ENCODE assay signal across 18 cellular contexts in the genomic region with DNA sequence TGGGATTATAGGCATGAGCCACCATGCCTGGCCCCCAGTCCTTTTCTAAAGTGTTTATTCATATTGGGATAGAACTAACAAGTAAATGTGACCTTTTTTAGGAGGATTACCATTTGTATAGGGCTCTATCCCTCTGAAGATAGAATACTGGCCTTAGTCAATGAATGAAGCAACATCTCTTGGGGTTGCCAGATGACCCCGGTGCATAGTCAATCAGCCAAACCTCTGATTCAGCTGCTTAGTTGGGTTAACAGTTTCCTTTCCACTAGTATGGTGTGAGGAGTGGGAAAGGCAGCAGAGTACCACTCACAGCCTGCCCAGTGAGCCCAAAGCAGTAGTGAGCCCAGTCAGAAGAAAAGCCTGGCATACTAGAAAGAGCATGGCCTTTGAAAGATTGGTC.
"Had no signal": no experiment of that assay in that cellular context is flagged by ENCODE, and none has a peak within 500 bp of the region (broad histone marks: within the 10 kb centered on the region; RNA-seq: fewer than 3 reads in every experiment).

No MANE protein-coding gene starts in this region.

- H3K9me3 Mint-ChIP-seq: activated naive CD4-positive, alpha-beta T cell treated with anti-CD3 and anti-CD28 coated beads, Interleukin-2, amount 50 U/mL, for 72 hours; nephron; stimulated activated naive CD8-positive, alpha-beta T cell treated with anti-CD3 and anti-CD28 coated beads, Interleukin-15, amount 100 ng/mL, for 72 hours; T-helper 1 cell treated with Interleukin-12 subunit alpha and Interleukin-12 subunit beta and Interleukin-4 antibody, amounts not matched to agents 30 μg/mL and 1 μg/mL, for 36 hours had no signal

- DNase-seq: activated CD4-positive, alpha-beta T cell treated with anti-CD3 and anti-CD28 coated beads for 1 hour; activated CD4-positive, alpha-beta T cell treated with anti-CD3 and anti-CD28 coated beads, Interleukin-2, amount 50 U/mL, for 4 hours; activated gamma-delta T cell; dermis blood vessel endothelial cell; effector memory CD4-positive, alpha-beta T cell; heart right ventricle; left cardiac atrium; midbrain; posterior cingulate gyrus; stimulated activated CD4-positive, alpha-beta T cell treated with anti-CD3 and anti-CD28 coated beads, Interleukin-2, amount 100 ng/mL, for 24 hours; stimulated activated naive CD8-positive, alpha-beta T cell treated with anti-CD3 and anti-CD28 coated beads, Interleukin-15, amount 100 ng/mL, for 72 hours; trophoblast cell had no signal

- H3K36me3 ChIP-seq: adrenal gland, heart right ventricle had no signal

- H3K9me3 ChIP-seq: adrenal gland, heart right ventricle had no signal

- H3K27ac Mint-ChIP-seq: nephron; T-helper 1 cell treated with Interleukin-12 subunit alpha and Interleukin-12 subunit beta and Interleukin-4 antibody, amounts not matched to agents 30 μg/mL and 1 μg/mL, for 36 hours had no signal

- H3K4me3 ChIP-seq: adrenal gland, heart right ventricle, lung had no signal

- ATAC-seq: activated naive CD4-positive, alpha-beta T cell treated with anti-CD3 and anti-CD28 coated beads, Interleukin-2, amount 50 U/mL, for 72 hours; heart right ventricle; left cardiac atrium; stimulated activated naive CD8-positive, alpha-beta T cell treated with anti-CD3 and anti-CD28 coated beads, Interleukin-15, amount 100 ng/mL, for 72 hours had no signal

- H3K4me1 Mint-ChIP-seq: stimulated activated naive CD8-positive, alpha-beta T cell treated with anti-CD3 and anti-CD28 coated beads, Interleukin-15, amount 100 ng/mL, for 72 hours had no signal

- H3K27me3 ChIP-seq: adrenal gland, heart right ventricle had no signal

- H3K4me3 Mint-ChIP-seq: nephron; stimulated activated naive CD8-positive, alpha-beta T cell treated with anti-CD3 and anti-CD28 coated beads, Interleukin-15, amount 100 ng/mL, for 72 hours; T-helper 1 cell treated with Interleukin-12 subunit alpha and Interleukin-12 subunit beta and Interleukin-4 antibody, amounts not matched to agents 30 μg/mL and 1 μg/mL, for 36 hours had no signal

- H3K36me3 Mint-ChIP-seq: activated naive CD4-positive, alpha-beta T cell treated with anti-CD3 and anti-CD28 coated beads, Interleukin-2, amount 50 U/mL, for 72 hours had no signal

- H3K27ac ChIP-seq: adrenal gland, heart right ventricle, VCaP had no signal
